ENCODE assay signal across 16 cellular contexts in genomic region chr1:222552882-222553281, GRCh38. TPM values are rescaled to one million over a fixed set of nuclear protein-coding genes. Genes with fewer than 3 reads are reported as not detected.
DNase-seq lines count a peak whose midpoint lies in the region; ATAC-seq and TF ChIP-seq lines count a peak whose summit lies in the region.
"Had no signal": no experiment of that assay in that cellular context is flagged by ENCODE, and none has a peak within 500 bp of the region (broad histone marks: within the 10 kb centered on the region; RNA-seq: fewer than 3 reads in every experiment).

No MANE protein-coding gene starts in this region.

- H3K27ac ChIP-seq in right atrium auricular region (no peak overlapping the region), HCT116 (ENCODE audit: low read depth, low read length) (no peak overlapping the region)
- H3K27ac ChIP-seq: BLaER1 treated with 17β-estradiol and CSF1 and Interleukin-3, amounts not matched to agents 10 nM and 100 nM had no signal

- CTCF ChIA-PET in HCT116 (lab: Charles Lee): no interaction called here

- no peaks in the 10 kb centered on the region for H3K9me3 Mint-ChIP-seq in stimulated activated naive B cell treated with anti-CD40 and anti-IgM and Interleukin-4, amounts not matched to agents 10 μg/mL and 1 μg/mL and 100 μg/mL, for 72 hours
- H3K9me3 Mint-ChIP-seq: CD8-positive, alpha-beta memory T cell had no signal

- BruUV-seq in HCT116 (replicated peaks; lab: Mats Ljungman, UMichigan): TSS peak; percentile 10

- H3K27me3 ChIP-seq in right atrium auricular region (no peaks in the 10 kb centered on the region), HCT116 (ENCODE audit: insufficient read depth, low read length) (no peaks in the 10 kb centered on the region)
- H3K27me3 ChIP-seq: BLaER1 treated with 17β-estradiol and CSF1 and Interleukin-3, amounts not matched to agents 10 nM and 100 nM had no signal

- H3K4me3 ChIP-seq in right atrium auricular region: no peak overlapping the region
- no peak overlapping the region for H3K4me3 ChIP-seq in HCT116 (replicated peaks in 1 of 2; ENCODE audit: low read depth in 1 of 2, low read length in 2 of 2)
- no peak overlapping the region for H3K4me3 ChIP-seq in fibroblast of mammary gland (ENCODE audit: control insufficient read depth, low read depth, low read length)
- H3K4me3 ChIP-seq: BLaER1 treated with 17β-estradiol and CSF1 and Interleukin-3, amounts not matched to agents 10 nM and 100 nM; HAP-1 had no signal

- no peak for TF ChIP-seq CTCF in right atrium auricular region (IDR thresholded peaks at IDR 0.05)
- no peak for TF ChIP-seq CTCF in HCT116 (IDR thresholded peaks at IDR 0.05 in 2 of 3, conservative IDR thresholded peaks at IDR 0.05 in 1 of 3; ENCODE audit: borderline replicate concordance in 1 of 3, insufficient read depth in 1 of 3, low read depth in 2 of 3, low read length in 2 of 3)
- TF ChIP-seq CTCF in fibroblast of mammary gland (conservative IDR thresholded peaks at IDR 0.05; ENCODE audit: control insufficient read depth, insufficient read depth, low read depth, low read length): no peak

- H3K27me3 Mint-ChIP-seq in stimulated activated naive B cell treated with anti-CD40 and anti-IgM and Interleukin-4, amounts not matched to agents 10 μg/mL and 1 μg/mL and 100 μg/mL, for 72 hours: no peaks in the 10 kb centered on the region
- H3K27me3 Mint-ChIP-seq: CD8-positive, alpha-beta memory T cell had no signal

- H3K79me2 ChIP-seq in HCT116 (ENCODE audit: insufficient read depth, low read length): no peaks in the 10 kb centered on the region

- H3K36me3 Mint-ChIP-seq in stimulated activated naive B cell treated with anti-CD40 and anti-IgM and Interleukin-4, amounts not matched to agents 10 μg/mL and 1 μg/mL and 100 μg/mL, for 72 hours: peaks cover 15 to 26% of the 10 kb centered on the region in 2 donors

- no peak overlapping the region for H3K9ac ChIP-seq in HCT116 (ENCODE audit: low read length)
- H3K9ac ChIP-seq: BLaER1 treated with 17β-estradiol and CSF1 and Interleukin-3, amounts not matched to agents 10 nM and 100 nM had no signal

- H2AFZ ChIP-seq in HCT116 (ENCODE audit: low read depth, low read length, poor library complexity, severe bottlenecking): no peak overlapping the region

- H3K4me2 ChIP-seq in HCT116 (ENCODE audit: low read length): no peak overlapping the region
- H3K4me2 ChIP-seq: BLaER1 treated with 17β-estradiol and CSF1 and Interleukin-3, amounts not matched to agents 10 nM and 100 nM had no signal

- intact Hi-C loops in left ventricle myocardium superior (cut with micrococcal nuclease) (loop anchor here (2.0 kb wide), 1 partner anchor 40 kb away; no protein-coding TSS in a partner anchor), HCT116 (cut with micrococcal nuclease) (no loop called here)

- peak overlapping the region; percentile 47 for H3K27ac Mint-ChIP-seq in stimulated activated naive B cell treated with anti-CD40 and anti-IgM and Interleukin-4, amounts not matched to agents 10 μg/mL and 1 μg/mL and 100 μg/mL, for 72 hours

- POLR2A ChIA-PET in HCT116 (lab: Charles Lee): no interaction called here

- no peak overlapping the region for H3K4me3 Mint-ChIP-seq in stimulated activated naive B cell treated with anti-CD40 and anti-IgM and Interleukin-4, amounts not matched to agents 10 μg/mL and 1 μg/mL and 100 μg/mL, for 72 hours
- H3K4me3 Mint-ChIP-seq: CD8-positive, alpha-beta memory T cell had no signal

- no peak for TF ChIP-seq RAD21 in HCT116 (IDR thresholded peaks at IDR 0.05; ENCODE audit: low read depth)

- H3K4me1 ChIP-seq in right atrium auricular region (no peaks in the 10 kb centered on the region), HCT116 (ENCODE audit: control insufficient read depth in 1 of 2, insufficient read depth in 2 of 2, low read length in 2 of 2) (no peaks in the 10 kb centered on the region)
- H3K4me1 ChIP-seq: BLaER1 treated with 17β-estradiol and CSF1 and Interleukin-3, amounts not matched to agents 10 nM and 100 nM; HAP-1 had no signal

- RAD21 ChIA-PET in HCT116 (lab: Charles Lee; ENCODE audit: low non-redundant PET in 1 of 2, low total read pairs in 2 of 2, uncharacterized antibody in 2 of 2, unreplicated experiment in 2 of 2): no interaction called here

- no peaks in the 10 kb centered on the region for H3K9me2 ChIP-seq in HCT116 (ENCODE audit: insufficient read depth)

- peaks cover 1 to 10% of the 10 kb centered on the region in 2 donors for H3K4me1 Mint-ChIP-seq in stimulated activated naive B cell treated with anti-CD40 and anti-IgM and Interleukin-4, amounts not matched to agents 10 μg/mL and 1 μg/mL and 100 μg/mL, for 72 hours
- H3K4me1 Mint-ChIP-seq: CD8-positive, alpha-beta memory T cell had no signal

- ATAC-seq in left ventricle myocardium superior: peak; percentile 27
- ATAC-seq in HCT116: no peak
- no peak for ATAC-seq in stimulated activated naive B cell treated with anti-CD40 and anti-IgM and Interleukin-4, amounts not matched to agents 10 μg/mL and 1 μg/mL and 100 μg/mL, for 72 hours (replicated peaks)
- ATAC-seq in GM21528 (IDR thresholded peaks at IDR 0.05; ENCODE audit: low FRiP score, unreplicated experiment): no peak

- no peak for TF ChIP-seq POLR2A in HCT116 (IDR thresholded peaks at IDR 0.05; ENCODE audit: borderline replicate concordance, extremely low read depth, insufficient read depth, insufficient read length)

- H3K36me3 ChIP-seq in right atrium auricular region (peaks cover 5% of the 10 kb centered on the region), HCT116 (ENCODE audit: control insufficient read depth in 1 of 2, insufficient read depth in 2 of 2, low read length in 2 of 2) (peaks cover 4 to 7% of the 10 kb centered on the region in 2 experiments; a peak in 2 of 4 replicates)
- H3K36me3 ChIP-seq: HAP-1 had no signal

- no peaks in the 10 kb centered on the region for H3K9me3 ChIP-seq in right atrium auricular region
- no peaks in the 10 kb centered on the region for H3K9me3 ChIP-seq in HCT116 (ENCODE audit: control insufficient read depth in 1 of 2, insufficient read depth in 1 of 2, low read depth in 1 of 2, low read length in 2 of 2)
- H3K9me3 ChIP-seq: BLaER1 treated with 17β-estradiol and CSF1 and Interleukin-3, amounts not matched to agents 10 nM and 100 nM; HAP-1 had no signal

- DNase-seq in left ventricle myocardium superior (no peak), right atrium auricular region (ENCODE audit: low spot score) (no peak), HCT116 (ENCODE audit: low read depth, low spot score) (no peak), fibroblast of mammary gland (ENCODE audit: low read depth) (peak; percentile 26), HuH-7 (ENCODE audit: low spot score) (no peak)
- no peak for DNase-seq in stimulated activated naive B cell treated with anti-CD40 and anti-IgM and Interleukin-4, amounts not matched to agents 10 μg/mL and 1 μg/mL and 100 μg/mL, for 72 hours
- no peak for DNase-seq in central memory CD4-positive, alpha-beta T cell
- DNase-seq: CD8-positive, alpha-beta memory T cell; NCI-H1092 treated with DMSO at 0.1 percent for 48 hours; NCI-H2081; NCI-H510A; NCI-H748 treated with DMSO at 0.1 percent for 48 hours; OCI-M1 had no signal

- no peaks in the 10 kb centered on the region for H4K20me1 ChIP-seq in HCT116 (ENCODE audit: insufficient read depth)
- H4K20me1 ChIP-seq: BLaER1 treated with 17β-estradiol and CSF1 and Interleukin-3, amounts not matched to agents 10 nM and 100 nM had no signal

TF ChIP-seq in HCT116, 20 proteins besides CTCF, POLR2A, EP300 and RAD21:
- TF ChIP-seq CEBPB (IDR thresholded peaks at IDR 0.05; ENCODE audit: low read depth) (no peak), SIN3A (IDR thresholded peaks at IDR 0.05; ENCODE audit: low read depth) (no peak), SP1 (IDR thresholded peaks at IDR 0.05; ENCODE audit: low read depth) (no peak), ZBTB33 (IDR thresholded peaks at IDR 0.05; ENCODE audit: extremely low read depth, insufficient replicate concordance, low read length) (no peak), ZNF274 (IDR thresholded peaks at IDR 0.05; ENCODE audit: low read depth, low read length) (no peak), ELF1 (IDR thresholded peaks at IDR 0.05; ENCODE audit: borderline replicate concordance, low read depth) (no peak), CBX3 (IDR thresholded peaks at IDR 0.05; ENCODE audit: low read depth) (no peak)
TF ChIP-seq in HCT116: peak in this region for 0.

RNA-seq across cellular contexts. Expression of gene HHIPL2, which starts 5.0 kb away (rescaled TPM):
- not detected for total RNA-seq in left ventricle myocardium superior
- under 1 TPM in 1 of 2 donors, not detected in 1; 0.16 TPM for total RNA-seq in right atrium auricular region
- total RNA-seq in HCT116 (2021; ENCODE audit: unreplicated experiment): 0.27 TPM
- 0.07 and 0.09 TPM in 2 replicates for polyA plus RNA-seq in HCT116 (2012)
- polyA plus RNA-seq: CD8-positive, alpha-beta memory T cell had no signal

RNA-seq across cellular contexts. Expression of gene TAF1A, which starts 36.9 kb away (rescaled TPM):
- 2.6 TPM for total RNA-seq in left ventricle myocardium superior
- total RNA-seq in right atrium auricular region: 1 to 10 TPM; 1.3 to 2.7 TPM
- total RNA-seq in HCT116 (2021; ENCODE audit: unreplicated experiment): 21.4 TPM
- polyA plus RNA-seq in HCT116 (2012): 4.7 and 7.1 TPM in 2 replicates
